Comparison of ENCODE assay signal across 28 cellular contexts in the genomic region with DNA sequence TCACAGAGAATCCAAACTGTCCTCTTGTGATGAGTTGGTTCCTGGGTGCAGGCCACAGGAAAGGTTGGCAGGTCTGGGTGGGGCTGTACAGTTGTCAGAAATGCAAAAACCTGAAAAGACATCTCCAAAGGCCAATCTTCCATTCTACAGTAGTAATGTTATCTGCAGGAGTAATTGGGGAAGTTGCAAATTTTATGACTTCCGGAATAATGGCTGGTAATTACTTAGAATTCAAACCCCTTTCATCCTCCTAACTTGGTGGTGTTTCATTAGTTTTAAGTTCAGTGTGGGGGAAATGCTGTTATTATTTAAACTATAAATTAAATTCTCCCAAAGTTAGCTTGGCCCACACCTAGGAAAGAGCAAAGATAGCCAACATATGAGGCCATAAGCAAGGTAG.
"Had no signal": no experiment of that assay in that cellular context is flagged by ENCODE, and none has a peak within 500 bp of the region (broad histone marks: within the 10 kb centered on the region; RNA-seq: fewer than 3 reads in every experiment).

No MANE protein-coding gene starts in this region.

- H3K27me3 ChIP-seq: esophagus squamous epithelium, heart right ventricle, left lung, right atrium auricular region, suprapubic skin, transverse colon, upper lobe of right lung, uterus had no signal

- H3K27me3 Mint-ChIP-seq: naive thymus-derived CD8-positive, alpha-beta T cell; stimulated activated naive CD8-positive, alpha-beta T cell treated with anti-CD3 and anti-CD28 coated beads, Interleukin-15, amount 100 ng/mL, for 72 hours had no signal

- DNase-seq: dermis blood vessel endothelial cell; effector memory CD4-positive, alpha-beta T cell; erythroblast; esophagus squamous epithelium; foreskin melanocyte; glutamatergic neuron; heart right ventricle; hippocampal formation; left cardiac atrium; left lung; mammary epithelial cell; naive thymus-derived CD8-positive, alpha-beta T cell; nephron progenitor cell; nucleus accumbens; stimulated activated CD4-positive, alpha-beta T cell treated with anti-CD3 and anti-CD28 coated beads, Interleukin-12 subunit alpha, Interleukin-12 subunit beta, amount 100 ng/mL, for 4 hours; stimulated activated CD4-positive, alpha-beta T cell treated with anti-CD3 and anti-CD28 coated beads, Interleukin-1b, Interleukin-23, amount 100 ng/mL, for 48 hours; stimulated activated CD4-positive, alpha-beta T cell treated with anti-CD3 and anti-CD28 coated beads, Interleukin-4, amount 100 ng/mL, for 1 hour; stimulated activated CD8-positive, alpha-beta memory T cell treated with anti-CD3 and anti-CD28 coated beads, Interleukin-4, amount 100 ng/mL, for 48 hours; stimulated activated naive CD4-positive, alpha-beta T cell; stimulated activated naive CD8-positive, alpha-beta T cell treated with anti-CD3 and anti-CD28 coated beads, Interleukin-15, amount 100 ng/mL, for 72 hours; transverse colon; upper lobe of right lung; uterus had no signal

- H3K4me3 Mint-ChIP-seq: naive thymus-derived CD8-positive, alpha-beta T cell; nephron progenitor cell; stimulated activated naive CD8-positive, alpha-beta T cell treated with anti-CD3 and anti-CD28 coated beads, Interleukin-15, amount 100 ng/mL, for 72 hours had no signal

- H3K4me1 Mint-ChIP-seq: naive thymus-derived CD8-positive, alpha-beta T cell; nephron progenitor cell; stimulated activated naive CD8-positive, alpha-beta T cell treated with anti-CD3 and anti-CD28 coated beads, Interleukin-15, amount 100 ng/mL, for 72 hours had no signal

- ATAC-seq: heart right ventricle; left cardiac atrium; left lung; naive thymus-derived CD8-positive, alpha-beta T cell; sciatic nerve; stimulated activated naive CD8-positive, alpha-beta T cell treated with anti-CD3 and anti-CD28 coated beads, Interleukin-15, amount 100 ng/mL, for 72 hours; upper lobe of right lung had no signal

- H3K27ac Mint-ChIP-seq: naive thymus-derived CD8-positive, alpha-beta T cell; nephron progenitor cell; stimulated activated naive CD8-positive, alpha-beta T cell treated with anti-CD3 and anti-CD28 coated beads, Interleukin-15, amount 100 ng/mL, for 72 hours had no signal

- H3K4me3 ChIP-seq: esophagus squamous epithelium, heart right ventricle, left lung, prostate gland, right atrium auricular region, smooth muscle cell, suprapubic skin, transverse colon, upper lobe of right lung, uterus had no signal

- H3K9me3 ChIP-seq: esophagus squamous epithelium, heart right ventricle, left lung, prostate gland, right atrium auricular region, suprapubic skin, transverse colon, upper lobe of right lung, uterus had no signal

- H3K27ac ChIP-seq: esophagus squamous epithelium, heart right ventricle, left lung, prostate gland, right atrium auricular region, suprapubic skin, transverse colon, upper lobe of right lung, uterus had no signal

- H3K36me3 Mint-ChIP-seq: naive thymus-derived CD8-positive, alpha-beta T cell had no signal

- H3K9me3 Mint-ChIP-seq: stimulated activated naive CD8-positive, alpha-beta T cell treated with anti-CD3 and anti-CD28 coated beads, Interleukin-15, amount 100 ng/mL, for 72 hours had no signal
